In the genomic region with DNA sequence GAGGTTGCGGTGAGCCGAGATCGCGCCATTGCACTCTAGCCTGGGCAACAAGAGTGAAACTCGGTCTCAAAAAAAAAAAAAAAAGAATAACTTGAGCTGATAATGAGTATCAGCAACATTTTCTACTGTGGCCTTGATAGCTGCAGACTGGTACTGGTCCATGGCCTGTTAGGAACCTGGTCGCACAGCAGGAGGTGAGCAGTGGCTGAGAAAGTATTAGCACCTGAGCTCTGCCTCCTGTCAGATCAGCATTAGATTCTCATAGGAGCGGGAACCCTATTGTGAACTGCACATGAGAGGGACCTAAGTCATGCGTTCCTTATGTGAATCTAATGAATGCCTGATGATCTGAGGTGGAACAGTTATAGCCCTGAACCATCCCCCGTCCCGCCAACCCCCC, we compare ENCODE assay signal across 18 cellular contexts.
A peak's percentile ranks its signal among the peaks of the same experiment; 100 is the strongest.
DNase-seq lines count a peak whose midpoint lies in the region; ATAC-seq and TF ChIP-seq lines count a peak whose summit lies in the region.
"Had no signal": no experiment of that assay in that cellular context is flagged by ENCODE, and none has a peak within 500 bp of the region (broad histone marks: within the 10 kb centered on the region; RNA-seq: fewer than 3 reads in every experiment).

No MANE protein-coding gene starts in this region.

- H3K4me3 ChIP-seq in IMR-90 (ENCODE audit: insufficient read depth, low read depth, low read length) (no peak overlapping the region), endodermal cell (ENCODE audit: low read length) (no peak overlapping the region)

- H4K5ac ChIP-seq in IMR-90 (ENCODE audit: low read depth, low read length): no peak overlapping the region

- no peak overlapping the region for H3K9ac ChIP-seq in IMR-90 (ENCODE audit: low read depth, low read length)
- H3K9ac ChIP-seq in endodermal cell (ENCODE audit: extremely low read depth, low read length, poor library complexity, severe bottlenecking): no peak overlapping the region

- no peak overlapping the region; the same call in 1 of the 2 replicates for H2AK5ac ChIP-seq in IMR-90 (ENCODE audit: low read depth, low read length)

- no peak overlapping the region for H2BK20ac ChIP-seq in IMR-90 (ENCODE audit: low read depth, low read length)

- peaks cover 25% of the 10 kb centered on the region for H3K36me3 Mint-ChIP-seq in activated CD8-positive, alpha-beta T cell treated with anti-CD3 and anti-CD28 coated beads, Interleukin-2, amount 10 ng/mL, durations not matched to agents 7 days and 5 days (ENCODE audit: low read depth)
- H3K36me3 Mint-ChIP-seq in activated CD8-positive, alpha-beta T cell treated with anti-CD3 and anti-CD28 coated beads for 36 hours (ENCODE audit: low read depth): peaks cover 10% of the 10 kb centered on the region
- H3K36me3 Mint-ChIP-seq in endodermal cell (ENCODE audit: low read depth) (no peaks in the 10 kb centered on the region), nephron progenitor cell (ENCODE audit: low read depth) (peaks cover 39% of the 10 kb centered on the region)

- POLR2A ChIA-PET in activated CD8-positive, alpha-beta T cell treated with anti-CD3 and anti-CD28 coated beads, Interleukin-2, amount 10 ng/mL, durations not matched to agents 7 days and 5 days (lab: Charles Lee): interaction anchor here (0.6 kb wide), 1 partner anchor 71 kb away, joined by 4 read pairs; no protein-coding TSS in a partner anchor
- POLR2A ChIA-PET in activated CD8-positive, alpha-beta T cell treated with anti-CD3 and anti-CD28 coated beads for 36 hours (lab: Charles Lee): interaction anchor here (0.7 to 3.3 kb wide), 3 partner anchors 10 to 77 kb away, joined by 3 to 11 read pairs (median 4); no protein-coding TSS in a partner anchor
- POLR2A ChIA-PET in IMR-90 (lab: Charles Lee; ENCODE audit: unreplicated experiment): no interaction called here

- H2BK120ac ChIP-seq in IMR-90 (ENCODE audit: low read depth, low read length): no peak overlapping the region

- H3K56ac ChIP-seq in IMR-90 (ENCODE audit: extremely low read depth, insufficient read depth, low read length): no peak overlapping the region

- no peak overlapping the region for H3K4me3 Mint-ChIP-seq in activated CD8-positive, alpha-beta T cell treated with anti-CD3 and anti-CD28 coated beads, Interleukin-2, amount 10 ng/mL, durations not matched to agents 7 days and 5 days
- H3K4me3 Mint-ChIP-seq in activated CD8-positive, alpha-beta T cell treated with anti-CD3 and anti-CD28 coated beads for 36 hours: no peak overlapping the region
- H3K4me3 Mint-ChIP-seq in endodermal cell (no peak overlapping the region), nephron progenitor cell (no peak overlapping the region)

- H3K18ac ChIP-seq in IMR-90 (ENCODE audit: low read depth, low read length): no peak overlapping the region

- H3K36me3 ChIP-seq in IMR-90 (ENCODE audit: control insufficient read depth, insufficient read depth, low read length): no peaks in the 10 kb centered on the region
- H3K36me3 ChIP-seq in endodermal cell (ENCODE audit: control insufficient read depth, insufficient read depth, low read length): peaks cover 3% of the 10 kb centered on the region
- H3K36me3 ChIP-seq: BE2C had no signal

- H3K9me3 ChIP-seq in IMR-90 (ENCODE audit: control insufficient read depth, insufficient read depth, low read length) (peaks cover 3% of the 10 kb centered on the region), endodermal cell (ENCODE audit: control insufficient read depth, low read length) (no peaks in the 10 kb centered on the region)
- H3K9me3 ChIP-seq: BE2C had no signal

- no peak overlapping the region for H4K91ac ChIP-seq in IMR-90 (ENCODE audit: insufficient read depth, low read depth, low read length)

- 93% methylated on average over 2 of the region's 10 CpGs; no CpG with 5 or more reads in 1 of the 2 experiments for WGBS in IMR-90 (ENCODE audit: extremely low coverage in 2 of 2, insufficient read length in 1 of 2), 2 experiments
- 94 to 100% methylated on average over 5 to 10 of the region's 10 CpGs for WGBS in endodermal cell (ENCODE audit: insufficient coverage in 1 of 2, insufficient read length in 1 of 2), 2 experiments

- no peak overlapping the region for H3K27ac ChIP-seq in IMR-90 (ENCODE audit: insufficient read depth, low read length)
- H3K27ac ChIP-seq in endodermal cell (ENCODE audit: low read depth, low read length): no peak overlapping the region

- H3K9me1 ChIP-seq in IMR-90 (ENCODE audit: insufficient read depth, low read length): peaks cover 11% of the 10 kb centered on the region; the same call in 1 of the 2 replicates

- H3K4ac ChIP-seq in IMR-90 (ENCODE audit: low read depth, low read length): no peak overlapping the region

- no peaks in the 10 kb centered on the region for H3K27me3 ChIP-seq in IMR-90 (ENCODE audit: control insufficient read depth, insufficient read depth, low read length)
- no peaks in the 10 kb centered on the region for H3K27me3 ChIP-seq in endodermal cell (ENCODE audit: control insufficient read depth, insufficient read depth, low read length, poor library complexity, severe bottlenecking)
- H3K27me3 ChIP-seq: BE2C had no signal

- H3K9me3 Mint-ChIP-seq in activated CD8-positive, alpha-beta T cell treated with anti-CD3 and anti-CD28 coated beads, Interleukin-2, amount 10 ng/mL, durations not matched to agents 7 days and 5 days (ENCODE audit: insufficient read depth): no peaks in the 10 kb centered on the region
- peaks cover 3% of the 10 kb centered on the region for H3K9me3 Mint-ChIP-seq in activated CD8-positive, alpha-beta T cell treated with anti-CD3 and anti-CD28 coated beads for 36 hours
- H3K9me3 Mint-ChIP-seq in endodermal cell: no peaks in the 10 kb centered on the region
- H3K9me3 Mint-ChIP-seq in nephron progenitor cell: peaks cover 17% of the 10 kb centered on the region

- H4K20me1 ChIP-seq in IMR-90 (ENCODE audit: insufficient read depth, low read length): peaks cover 46% of the 10 kb centered on the region

- peak overlapping the region; percentile 10 for H3K27ac Mint-ChIP-seq in activated CD8-positive, alpha-beta T cell treated with anti-CD3 and anti-CD28 coated beads, Interleukin-2, amount 10 ng/mL, durations not matched to agents 7 days and 5 days
- no peak overlapping the region for H3K27ac Mint-ChIP-seq in activated CD8-positive, alpha-beta T cell treated with anti-CD3 and anti-CD28 coated beads for 36 hours
- no peak overlapping the region for H3K27ac Mint-ChIP-seq in endodermal cell
- peak overlapping the region; percentile 79 for H3K27ac Mint-ChIP-seq in nephron progenitor cell

- H2BK5ac ChIP-seq in IMR-90 (ENCODE audit: low read depth, low read length, poor library complexity, severe bottlenecking): no peak overlapping the region

- H3K4me1 Mint-ChIP-seq in activated CD8-positive, alpha-beta T cell treated with anti-CD3 and anti-CD28 coated beads, Interleukin-2, amount 10 ng/mL, durations not matched to agents 7 days and 5 days (ENCODE audit: low read depth): peaks cover 43% of the 10 kb centered on the region
- peaks cover 56% of the 10 kb centered on the region for H3K4me1 Mint-ChIP-seq in activated CD8-positive, alpha-beta T cell treated with anti-CD3 and anti-CD28 coated beads for 36 hours (ENCODE audit: low read depth)
- peaks cover 50% of the 10 kb centered on the region for H3K4me1 Mint-ChIP-seq in endodermal cell
- peaks cover 12% of the 10 kb centered on the region for H3K4me1 Mint-ChIP-seq in nephron progenitor cell

- H3K23ac ChIP-seq in IMR-90 (ENCODE audit: low read depth, low read length): peak overlapping the region; percentile 28; the same call in 1 of the 2 replicates

- H2BK15ac ChIP-seq in IMR-90 (ENCODE audit: low read depth, low read length): no peak overlapping the region

- no peak overlapping the region for H2AFZ ChIP-seq in IMR-90 (replicated peaks; ENCODE audit: low read length, poor library complexity)

- no peak for TF ChIP-seq POLR2A in IMR-90 (IDR thresholded peaks at IDR 0.05; ENCODE audit: low read depth, low read length)

- no TSS peak for BruUV-seq in IMR-90 (replicated peaks; lab: Mats Ljungman, UMichigan)

- in situ Hi-C loops in IMR-90 (cut with MboI; ENCODE audit: low sequenced_read_pairs): no loop called here

- H3K4me2 ChIP-seq in IMR-90 (ENCODE audit: low read depth, low read length): no peak overlapping the region

- no peak for TF ChIP-seq CTCF in activated CD8-positive, alpha-beta T cell treated with anti-CD3 and anti-CD28 coated beads for 36 hours (IDR thresholded peaks at IDR 0.05)
- TF ChIP-seq CTCF in IMR-90 (conservative IDR thresholded peaks at IDR 0.05; ENCODE audit: low read depth, low read length) (no peak), endodermal cell (conservative IDR thresholded peaks at IDR 0.05) (no peak), nephron progenitor cell (IDR thresholded peaks at IDR 0.05) (no peak), omental fat pad (IDR thresholded peaks at IDR 0.05) (no peak)

- dilution Hi-C loops in IMR-90 (cut with HindIII; ENCODE audit: low sequenced_read_pairs, unreplicated experiment): no loop called here

- H3K79me1 ChIP-seq in IMR-90 (ENCODE audit: low read depth in 1 of 2, low read length in 2 of 2): peaks cover 44 to 69% of the 10 kb centered on the region in 2 experiments

- H3K4me1 ChIP-seq in IMR-90 (ENCODE audit: control insufficient read depth, insufficient read depth, low read length) (peaks cover 7% of the 10 kb centered on the region), endodermal cell (ENCODE audit: control insufficient read depth, insufficient read depth, low read length) (peaks cover 10% of the 10 kb centered on the region)

- ATAC-seq in activated CD8-positive, alpha-beta T cell treated with anti-CD3 and anti-CD28 coated beads, Interleukin-2, amount 10 ng/mL, durations not matched to agents 7 days and 5 days: no peak
- no peak for ATAC-seq in activated CD8-positive, alpha-beta T cell treated with anti-CD3 and anti-CD28 coated beads for 36 hours
- ATAC-seq in IMR-90 (ENCODE audit: low read depth) (no peak), GM21447 (IDR thresholded peaks at IDR 0.05; ENCODE audit: unreplicated experiment) (no peak), HG03025 (IDR thresholded peaks at IDR 0.05; ENCODE audit: low FRiP score, unreplicated experiment) (no peak), omental fat pad (ENCODE audit: low FRiP score) (no peak)
- ATAC-seq: HepG2 had no signal

- intact Hi-C loops in activated CD8-positive, alpha-beta T cell treated with anti-CD3 and anti-CD28 coated beads for 36 hours (cut with micrococcal nuclease): no loop called here
- intact Hi-C loops in IMR-90 (cut with micrococcal nuclease): no loop called here

- no peak overlapping the region for H3K14ac ChIP-seq in IMR-90 (replicated peaks; ENCODE audit: low read depth, low read length)

- H4K8ac ChIP-seq in IMR-90 (ENCODE audit: low read depth in 2 of 2, low read length in 2 of 2): no peak overlapping the region

- DNase-seq in activated CD8-positive, alpha-beta T cell treated with anti-CD3 and anti-CD28 coated beads, Interleukin-2, amount 10 ng/mL, durations not matched to agents 7 days and 5 days: no peak
- no peak for DNase-seq in activated CD8-positive, alpha-beta T cell treated with anti-CD3 and anti-CD28 coated beads for 36 hours
- DNase-seq in IMR-90 (no peak), endodermal cell (peak; percentile 62), nephron progenitor cell (no peak), omental fat pad (ENCODE audit: low spot score) (no peak)
- DNase-seq: BE2C; CD4-positive, CD25-positive, alpha-beta regulatory T cell; KG1; NCI-H1105 treated with DMSO at 0.1 percent for 48 hours; NCI-H1694; NCI-H2227 treated with DMSO at 0.1 percent for 48 hours; NCI-H524; NCI-H82; SHP77 treated with DMSO at 0.1 percent for 48 hours had no signal

- no peak overlapping the region for H2AK9ac ChIP-seq in IMR-90 (replicated peaks; ENCODE audit: low read depth, low read length, poor library complexity)

- TF ChIP-seq RAD21 in IMR-90 (IDR thresholded peaks at IDR 0.05; ENCODE audit: low read length): no peak

- H3K27me3 Mint-ChIP-seq in activated CD8-positive, alpha-beta T cell treated with anti-CD3 and anti-CD28 coated beads, Interleukin-2, amount 10 ng/mL, durations not matched to agents 7 days and 5 days (ENCODE audit: low read depth): no peaks in the 10 kb centered on the region
- no peaks in the 10 kb centered on the region for H3K27me3 Mint-ChIP-seq in activated CD8-positive, alpha-beta T cell treated with anti-CD3 and anti-CD28 coated beads for 36 hours
- H3K27me3 Mint-ChIP-seq in endodermal cell (ENCODE audit: insufficient read depth) (no peaks in the 10 kb centered on the region), nephron progenitor cell (ENCODE audit: low read depth, poor library complexity) (no peaks in the 10 kb centered on the region)
- H3K27me3 Mint-ChIP-seq: CD4-positive, CD25-positive, alpha-beta regulatory T cell had no signal

- CTCF ChIA-PET in activated CD8-positive, alpha-beta T cell treated with anti-CD3 and anti-CD28 coated beads, Interleukin-2, amount 10 ng/mL, durations not matched to agents 7 days and 5 days (lab: Charles Lee): no interaction called here
- CTCF ChIA-PET in activated CD8-positive, alpha-beta T cell treated with anti-CD3 and anti-CD28 coated beads for 36 hours (lab: Charles Lee): interaction anchor here (1.2 kb wide), 1 partner anchor 14 kb away, joined by 4 read pairs; no protein-coding TSS in a partner anchor
- CTCF ChIA-PET in IMR-90 (lab: Yijun Ruan, JAX): no interaction called here

Comparison
In these comparisons a context has a peak if more than half of its experiments do, and no peak if none do; other contexts are left out.
1. H3K27ac Mint-ChIP-seq: peak in activated CD8-positive, alpha-beta T cell treated with anti-CD3 and anti-CD28 coated beads, Interleukin-2, amount 10 ng/mL, durations not matched to agents 7 days and 5 days (single experiment) and nephron progenitor cell (single experiment); none in activated CD8-positive, alpha-beta T cell treated with anti-CD3 and anti-CD28 coated beads for 36 hours (single experiment) and endodermal cell (single experiment).